9 cellular contexts compared by ENCODE assay signal in the genomic region with DNA sequence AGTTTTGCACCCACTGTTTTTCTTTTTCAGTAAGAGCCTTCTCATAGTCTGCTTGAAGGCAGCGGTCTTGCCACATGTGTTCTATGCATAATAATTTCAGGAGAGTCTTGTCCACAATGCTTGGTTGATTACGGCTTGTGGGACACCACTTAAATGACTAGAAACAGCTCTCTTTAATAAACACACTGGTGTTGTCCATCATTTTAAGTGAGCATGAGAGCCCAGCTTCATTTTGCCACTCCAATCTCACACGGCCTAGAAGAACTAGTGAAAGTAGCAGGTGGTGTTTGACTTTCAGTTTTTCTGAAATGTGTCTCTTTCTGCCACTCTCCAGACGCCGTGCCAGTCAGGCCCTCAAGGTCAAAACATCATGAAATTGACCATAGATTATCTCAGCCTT.
A peak's percentile ranks its signal among the peaks of the same experiment; 100 is the strongest.
DNase-seq lines count a peak whose midpoint lies in the region; ATAC-seq and TF ChIP-seq lines count a peak whose summit lies in the region.
"Had no signal": no experiment of that assay in that cellular context is flagged by ENCODE, and none has a peak within 500 bp of the region (broad histone marks: within the 10 kb centered on the region; RNA-seq: fewer than 3 reads in every experiment).

No MANE protein-coding gene starts in this region.

- ATAC-seq in GM19463 (IDR thresholded peaks at IDR 0.05; ENCODE audit: unreplicated experiment) (peak; percentile 83), HG03060 (IDR thresholded peaks at IDR 0.05; ENCODE audit: low read depth, unreplicated experiment) (peak; percentile 84), WTC11 (no peak)

- DNase-seq in GM10248 (ENCODE audit: extremely low spot score) (peak; percentile 7), WTC11 (ENCODE audit: low spot score) (no peak), COR-L47 (lab: John Stamatoyannopoulos, UW) (no peak), ascending aorta (ENCODE audit: low spot score in 2 of 2) (no peak), hepatic stellate cell (ENCODE audit: low spot score) (no peak)
- DNase-seq in activated CD4-positive, alpha-beta T cell treated with anti-CD3 and anti-CD28 coated beads for 1 hour, result no peak
- DNase-seq: activated CD8-positive, alpha-beta memory T cell treated with anti-CD3 and anti-CD28 coated beads, Interleukin-2, amount 50 U/mL, for 48 hours had no signal

- H3K4me1 ChIP-seq in ascending aorta, result peaks cover 0 to 6% of the 10 kb centered on the region in 2 donors

- H3K36me3 ChIP-seq in ascending aorta, result peaks cover 3 to 8% of the 10 kb centered on the region in 2 donors

- CTCF ChIA-PET in GM10248 (lab: Yijun Ruan, JAX), result interaction anchor here (1.1 to 1.6 kb wide), 2 partner anchors 9 to 28 kb away, joined by 3 read pairs; no protein-coding TSS in a partner anchor
- CTCF ChIA-PET in WTC11 (lab: Charles Lee), result no interaction called here

- H3K4me3 ChIP-seq in ascending aorta, result no peak overlapping the region

- H3K9me3 ChIP-seq in ascending aorta, result no peaks in the 10 kb centered on the region

- intact Hi-C loops in ascending aorta (cut with DNase I), result no loop called here

- POLR2A ChIA-PET in GM10248 (lab: Yijun Ruan, JAX) (no interaction called here), WTC11 (lab: Charles Lee) (no interaction called here)

- no peaks in the 10 kb centered on the region for H3K27me3 Mint-ChIP-seq in WTC11 (ENCODE audit: low read depth)

- H3K4me3 Mint-ChIP-seq in WTC11, result no peak overlapping the region

- H3K9me3 Mint-ChIP-seq in WTC11, result no peaks in the 10 kb centered on the region

- H3K36me3 Mint-ChIP-seq in WTC11, result peaks cover 3% of the 10 kb centered on the region; the same call in 1 of the 2 replicates

- H3K27ac ChIP-seq in ascending aorta, result no peak overlapping the region

- peak overlapping the region; percentile 42; the same call in 1 of the 2 replicates for H3K27ac Mint-ChIP-seq in WTC11

- TF ChIP-seq CTCF in GM10248 (IDR thresholded peaks at IDR 0.05; ENCODE audit: control extremely low read depth, extremely low read depth, low read depth, missing control alignments) (no peak), WTC11 (IDR thresholded peaks at IDR 0.05) (no peak), ascending aorta (IDR thresholded peaks at IDR 0.05) (no peak)

- peaks cover 7% of the 10 kb centered on the region for H3K4me1 Mint-ChIP-seq in WTC11

- no peaks in the 10 kb centered on the region for H3K27me3 ChIP-seq in ascending aorta

TF ChIP-seq in WTC11, 78 proteins besides CTCF, POLR2A, EP300 and RAD21 (continues in another document):
- TF ChIP-seq PRRX2 (CRISPR knock-in tag; IDR thresholded peaks at IDR 0.05), result no peak
- no peak for TF ChIP-seq SOX15 (CRISPR knock-in tag; IDR thresholded peaks at IDR 0.05)
- no peak for TF ChIP-seq JAZF1 (CRISPR knock-in tag; IDR thresholded peaks at IDR 0.05)
- TF ChIP-seq STAT6 (CRISPR knock-in tag; conservative IDR thresholded peaks at IDR 0.05; ENCODE audit: low read depth), result no peak
- TF ChIP-seq ZNF671 (CRISPR knock-in tag; IDR thresholded peaks at IDR 0.05), result no peak
- TF ChIP-seq ELF4 (CRISPR knock-in tag; IDR thresholded peaks at IDR 0.05; ENCODE audit: low read depth), result no peak
- no peak for TF ChIP-seq FOXJ3 (CRISPR knock-in tag; IDR thresholded peaks at IDR 0.05; ENCODE audit: borderline replicate concordance)
- no peak for TF ChIP-seq ZNF138 (CRISPR knock-in tag; conservative IDR thresholded peaks at IDR 0.05)
- no peak for TF ChIP-seq MAX (CRISPR knock-in tag; IDR thresholded peaks at IDR 0.05)
- TF ChIP-seq, protein P1, sequence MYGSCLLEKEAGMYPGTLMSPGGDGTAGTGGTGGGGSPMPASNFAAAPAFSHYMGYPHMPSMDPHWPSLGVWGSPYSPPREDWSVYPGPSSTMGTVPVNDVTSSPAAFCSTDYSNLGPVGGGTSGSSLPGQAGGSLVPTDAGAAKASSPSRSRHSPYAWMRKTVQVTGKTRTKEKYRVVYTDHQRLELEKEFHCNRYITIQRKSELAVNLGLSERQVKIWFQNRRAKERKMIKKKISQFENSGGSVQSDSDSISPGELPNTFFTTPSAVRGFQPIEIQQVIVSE (CRISPR knock-in tag; IDR thresholded peaks at IDR 0.05; ENCODE audit: borderline replicate concordance), result no peak
- TF ChIP-seq, protein P2, sequence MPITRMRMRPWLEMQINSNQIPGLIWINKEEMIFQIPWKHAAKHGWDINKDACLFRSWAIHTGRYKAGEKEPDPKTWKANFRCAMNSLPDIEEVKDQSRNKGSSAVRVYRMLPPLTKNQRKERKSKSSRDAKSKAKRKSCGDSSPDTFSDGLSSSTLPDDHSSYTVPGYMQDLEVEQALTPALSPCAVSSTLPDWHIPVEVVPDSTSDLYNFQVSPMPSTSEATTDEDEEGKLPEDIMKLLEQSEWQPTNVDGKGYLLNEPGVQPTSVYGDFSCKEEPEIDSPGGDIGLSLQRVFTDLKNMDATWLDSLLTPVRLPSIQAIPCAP (CRISPR knock-in tag; IDR thresholded peaks at IDR 0.05), result no peak
- TF ChIP-seq ZNF416 (CRISPR knock-in tag; IDR thresholded peaks at IDR 0.05), result no peak
- TF ChIP-seq MXD4 (CRISPR knock-in tag; IDR thresholded peaks at IDR 0.05; ENCODE audit: borderline replicate concordance), result no peak
- TF ChIP-seq SP1 (CRISPR knock-in tag; conservative IDR thresholded peaks at IDR 0.05), result no peak
- TF ChIP-seq, protein P3, sequence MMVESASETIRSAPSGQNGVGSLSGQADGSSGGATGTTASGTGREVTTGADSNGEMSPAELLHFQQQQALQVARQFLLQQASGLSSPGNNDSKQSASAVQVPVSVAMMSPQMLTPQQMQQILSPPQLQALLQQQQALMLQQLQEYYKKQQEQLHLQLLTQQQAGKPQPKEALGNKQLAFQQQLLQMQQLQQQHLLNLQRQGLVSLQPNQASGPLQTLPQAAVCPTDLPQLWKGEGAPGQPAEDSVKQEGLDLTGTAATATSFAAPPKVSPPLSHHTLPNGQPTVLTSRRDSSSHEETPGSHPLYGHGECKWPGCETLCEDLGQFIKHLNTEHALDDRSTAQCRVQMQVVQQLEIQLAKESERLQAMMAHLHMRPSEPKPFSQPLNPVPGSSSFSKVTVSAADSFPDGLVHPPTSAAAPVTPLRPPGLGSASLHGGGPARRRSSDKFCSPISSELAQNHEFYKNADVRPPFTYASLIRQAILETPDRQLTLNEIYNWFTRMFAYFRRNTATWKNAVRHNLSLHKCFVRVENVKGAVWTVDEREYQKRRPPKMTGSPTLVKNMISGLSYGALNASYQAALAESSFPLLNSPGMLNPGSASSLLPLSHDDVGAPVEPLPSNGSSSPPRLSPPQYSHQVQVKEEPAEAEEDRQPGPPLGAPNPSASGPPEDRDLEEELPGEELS (CRISPR knock-in tag; IDR thresholded peaks at IDR 0.05), result no peak
- no peak for TF ChIP-seq PRDM15 (CRISPR knock-in tag; IDR thresholded peaks at IDR 0.05)
- TF ChIP-seq ATF3 (CRISPR knock-in tag; conservative IDR thresholded peaks at IDR 0.05), result no peak
